In genomic region chr6:53469163-53469562, GRCh38 we compare ENCODE assay signal across 21 cellular contexts.
"Had no signal": no experiment of that assay in that cellular context is flagged by ENCODE, and none has a peak within 500 bp of the region (broad histone marks: within the 10 kb centered on the region; RNA-seq: fewer than 3 reads in every experiment).

No MANE protein-coding gene starts in this region.

- H3K4me3 ChIP-seq: left ventricle myocardium inferior, lung, mucosa of descending colon, ovary, right atrium auricular region, right lobe of liver, smooth muscle cell, tibial nerve, uterus had no signal

- DNase-seq: hypothalamus; immature natural killer cell; islet precursor cell; left ventricle myocardium inferior; midbrain; mucosa of descending colon; naive thymus-derived CD4-positive, alpha-beta T cell; ovary; right lobe of liver; stimulated activated CD4-positive, alpha-beta T cell treated with anti-CD3 and anti-CD28 coated beads, Interleukin-1b, Interleukin-23, amount 100 ng/mL, for 48 hours; stimulated activated CD4-positive, alpha-beta T cell treated with anti-CD3 and anti-CD28 coated beads, Interleukin-2, amount 100 ng/mL, for 48 hours; stimulated activated CD4-positive, alpha-beta T cell treated with anti-CD3 and anti-CD28 coated beads, Interleukin-4, amount 100 ng/mL, for 4 hours; stimulated activated CD8-positive, alpha-beta memory T cell treated with anti-CD3 and anti-CD28 coated beads, Interleukin-4, amount 100 ng/mL, for 48 hours; stimulated activated naive CD4-positive, alpha-beta T cell treated with Interleukin-2 at 50 U/mL for 16 hours; stimulated activated naive CD8-positive, alpha-beta T cell treated with anti-CD3 and anti-CD28 coated beads, Interleukin-15, amount 100 ng/mL, for 72 hours; substantia nigra; uterus had no signal

- H3K27ac ChIP-seq: left ventricle myocardium inferior, ovary, right atrium auricular region, tibial nerve, uterus had no signal
